ENCODE assay signal across 26 cellular contexts in the genomic region with DNA sequence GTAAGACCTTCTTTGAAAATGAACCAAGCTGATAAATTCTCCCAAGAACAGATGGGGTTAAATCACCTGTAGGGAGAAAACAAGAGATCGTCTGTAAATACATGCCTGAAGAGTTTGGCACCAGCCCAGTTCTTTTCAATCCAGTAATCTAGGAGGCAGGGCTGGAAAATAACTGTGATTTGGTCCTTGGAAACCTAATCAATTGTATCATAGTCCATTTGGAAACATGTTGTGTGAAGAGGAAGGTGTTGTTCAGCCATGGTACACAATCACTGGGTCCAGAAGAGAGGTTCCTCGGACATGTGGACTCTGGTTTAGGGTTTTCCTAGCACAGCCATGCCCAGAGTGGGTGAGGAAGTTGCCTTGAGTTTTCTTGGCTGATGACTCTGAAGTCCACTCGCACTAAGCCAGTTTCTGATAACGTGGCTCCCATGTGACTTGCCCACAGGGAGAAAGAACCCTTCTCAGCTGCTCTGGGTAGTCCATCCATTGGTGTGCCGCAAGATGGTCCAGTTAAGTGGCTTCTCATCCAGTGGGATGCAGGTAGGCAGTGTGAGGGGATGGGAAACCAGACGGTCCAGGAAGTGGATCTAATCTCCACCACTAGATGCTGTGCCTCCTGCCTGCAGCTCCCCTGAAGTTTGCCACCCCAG. TPM values are rescaled to one million over a fixed set of nuclear protein-coding genes. Genes with fewer than 3 reads are reported as not detected.
DNase-seq lines count a peak whose midpoint lies in the region; ATAC-seq and TF ChIP-seq lines count a peak whose summit lies in the region.
"Had no signal": no experiment of that assay in that cellular context is flagged by ENCODE, and none has a peak within 500 bp of the region (broad histone marks: within the 10 kb centered on the region; RNA-seq: fewer than 3 reads in every experiment).

No MANE protein-coding gene starts in this region.

- H3K27me3 ChIP-seq in Karpas-422 (ENCODE audit: low read length) (no peaks in the 10 kb centered on the region), body of pancreas (no peaks in the 10 kb centered on the region)
- H3K27me3 ChIP-seq: BE2C, foreskin keratinocyte, ovary, right atrium auricular region, vagina had no signal

- intact Hi-C loops in body of pancreas (cut with DNase I): no loop called here

- H3K9me3 Mint-ChIP-seq in naive B cell: no peaks in the 10 kb centered on the region
- H3K9me3 Mint-ChIP-seq: activated CD4-positive, alpha-beta memory T cell treated with anti-CD3 and anti-CD28 coated beads, Interleukin-2, amount 10 ng/mL, durations not matched to agents 7 days and 5 days; natural killer cell; T-helper 2 cell treated with Interferon-gamma antibody and Interleukin-4, amounts not matched to agents 5 μg/mL and 100 μg/mL, for 36 hours had no signal

- no peaks in the 10 kb centered on the region for H3K9me2 ChIP-seq in Karpas-422 (replicated peaks; ENCODE audit: insufficient read depth, low read length)

- WGBS in body of pancreas, 2 donors: 43% methylated on average over 6 of the region's 6 CpGs

- H3K4me2 ChIP-seq in Karpas-422 (ENCODE audit: low read depth, low read length, poor library complexity, severe bottlenecking): peak overlapping the region; percentile 84

- H3K4me1 Mint-ChIP-seq in naive B cell: peaks cover 71 to 83% (median 76%) of the 10 kb centered on the region in 3 donors
- H3K4me1 Mint-ChIP-seq: activated CD4-positive, alpha-beta memory T cell treated with anti-CD3 and anti-CD28 coated beads, Interleukin-2, amount 10 ng/mL, durations not matched to agents 7 days and 5 days; natural killer cell had no signal

- H3K9me3 ChIP-seq in Karpas-422 (ENCODE audit: low read length): no peaks in the 10 kb centered on the region
- H3K9me3 ChIP-seq in body of pancreas: no peaks in the 10 kb centered on the region
- H3K9me3 ChIP-seq: BE2C, ovary, right atrium auricular region, vagina had no signal

- H3K4me3 Mint-ChIP-seq in naive B cell: peak overlapping the region; percentile 88 to 100 (median 96)
- H3K4me3 Mint-ChIP-seq: activated CD4-positive, alpha-beta memory T cell treated with anti-CD3 and anti-CD28 coated beads, Interleukin-2, amount 10 ng/mL, durations not matched to agents 7 days and 5 days; natural killer cell; T-helper 2 cell treated with Interferon-gamma antibody and Interleukin-4, amounts not matched to agents 5 μg/mL and 100 μg/mL, for 36 hours had no signal

- peaks cover 99% of the 10 kb centered on the region for H3K79me2 ChIP-seq in Karpas-422 (ENCODE audit: low read length)

- no peak overlapping the region for H2AFZ ChIP-seq in Karpas-422 (ENCODE audit: low read length)

- no peak for TF ChIP-seq CTCF in body of pancreas (IDR thresholded peaks at IDR 0.05)

- no peak for TF ChIP-seq POLR2A in body of pancreas (IDR thresholded peaks at IDR 0.05)

- peak; percentile 18 for ATAC-seq in body of pancreas
- no peak for ATAC-seq in naive B cell (ENCODE audit: low read depth in 2 of 2)
- no peak for ATAC-seq in HG02938 (IDR thresholded peaks at IDR 0.05; ENCODE audit: unreplicated experiment)
- ATAC-seq: natural killer cell had no signal

- peaks cover 83% of the 10 kb centered on the region for H3K4me1 ChIP-seq in Karpas-422 (ENCODE audit: low read length)
- H3K4me1 ChIP-seq in body of pancreas: peaks cover 59% of the 10 kb centered on the region
- H3K4me1 ChIP-seq: BE2C, vagina had no signal

- H3K4me3 ChIP-seq in Karpas-422 (ENCODE audit: low read length) (peak overlapping the region; percentile 96; the same call in 1 of the 2 replicates), body of pancreas (no peak overlapping the region)
- H3K4me3 ChIP-seq: ovary, right atrium auricular region, vagina had no signal

- DNase-seq in NCI-H1092 (lab: John Stamatoyannopoulos, UW) (peak; percentile 5), NCI-H1092 treated with DMSO at 0.1 percent for 48 hours (lab: John Stamatoyannopoulos, UW) (no peak), Karpas-422 (no peak), body of pancreas (peak in 1 of 4 donors; percentile 27), naive B cell (no peak), midbrain (lab: John Stamatoyannopoulos, UW) (no peak), HuH-7 (ENCODE audit: low spot score) (no peak)
- DNase-seq: 8988T; activated CD4-positive, alpha-beta memory T cell treated with anti-CD3 and anti-CD28 coated beads, Interleukin-2, amount 10 ng/mL, durations not matched to agents 7 days and 5 days; activated naive CD4-positive, alpha-beta T cell; activated T-cell treated with anti-CD3 and anti-CD28 coated beads for 4 hours; BE2C; caudate nucleus; foreskin keratinocyte; KBM-7; mammary epithelial cell; natural killer cell; NCI-H2081 treated with DMSO at 0.1 percent for 48 hours; ovary had no signal

- H3K27ac ChIP-seq in Karpas-422 (ENCODE audit: low read length) (peak overlapping the region; percentile 100), body of pancreas (peak overlapping the region in 1 of 4 donors; percentile 13)
- H3K27ac ChIP-seq: ovary, right atrium auricular region, vagina had no signal

- H3K36me3 ChIP-seq in Karpas-422 (ENCODE audit: insufficient read depth, low read length): peaks cover 45% of the 10 kb centered on the region
- H3K36me3 ChIP-seq in body of pancreas (replicated peaks in 1 of 2; ENCODE audit: insufficient read depth in 1 of 2, low read depth in 2 of 2): no peaks in the 10 kb centered on the region
- H3K36me3 ChIP-seq: BE2C, ovary, right atrium auricular region, vagina had no signal

- no peaks in the 10 kb centered on the region for H3K27me3 Mint-ChIP-seq in naive B cell

- H3K9ac ChIP-seq in Karpas-422 (ENCODE audit: low read length): no peak overlapping the region

- peaks cover 43 to 49% of the 10 kb centered on the region in 2 donors for H3K36me3 Mint-ChIP-seq in naive B cell
- H3K36me3 Mint-ChIP-seq: natural killer cell had no signal

- peaks cover 20% of the 10 kb centered on the region for H4K20me1 ChIP-seq in Karpas-422 (ENCODE audit: insufficient read depth, low read depth, low read length)

- peak overlapping the region; percentile 77 to 99 (median 90) for H3K27ac Mint-ChIP-seq in naive B cell
- H3K27ac Mint-ChIP-seq: activated CD4-positive, alpha-beta memory T cell treated with anti-CD3 and anti-CD28 coated beads, Interleukin-2, amount 10 ng/mL, durations not matched to agents 7 days and 5 days; natural killer cell; T-helper 2 cell treated with Interferon-gamma antibody and Interleukin-4, amounts not matched to agents 5 μg/mL and 100 μg/mL, for 36 hours had no signal

RNA-seq across cellular contexts. Expression of a gene that starts 5.1 kb away (rescaled TPM):
- 51.7 and 99.1 TPM in 2 replicates for total RNA-seq in Karpas-422 (2014; rRNA removed; shearing (Covaris generic); ENCODE audit: low replicate concordance)
- 10 to 100 TPM; 13.5 to 55.4 TPM for total RNA-seq in body of pancreas
- 100 to 1,000 TPM; 152 to 280 (median 196) TPM for polyA plus RNA-seq in naive B cell (ENCODE audit: low read depth in 6 of 6)
- total RNA-seq: activated CD4-positive, alpha-beta memory T cell treated with anti-CD3 and anti-CD28 coated beads, Interleukin-2, amount 10 ng/mL, durations not matched to agents 7 days and 5 days; dermis microvascular lymphatic vessel endothelial cell; foreskin keratinocyte; SK-MEL-5 had no signal

RNA-seq across cellular contexts. Expression of a gene that starts 38.0 kb away (rescaled TPM):
- total RNA-seq in Karpas-422 (2014; rRNA removed; shearing (Covaris generic); ENCODE audit: low replicate concordance): not detected in 2 replicates
- not detected for total RNA-seq in body of pancreas
- polyA plus RNA-seq in naive B cell (ENCODE audit: low read depth in 6 of 6): under 1 TPM in 1 of 6 donors, not detected in 5; 0.21 TPM
- total RNA-seq: activated CD4-positive, alpha-beta memory T cell treated with anti-CD3 and anti-CD28 coated beads, Interleukin-2, amount 10 ng/mL, durations not matched to agents 7 days and 5 days; dermis microvascular lymphatic vessel endothelial cell; foreskin keratinocyte; mammary epithelial cell; natural killer cell; ovary; right atrium auricular region; SK-MEL-5; vagina had no signal
- polyA plus RNA-seq: foreskin keratinocyte, keratinocyte, mammary epithelial cell, ovary had no signal
